ENCODE assay signal across 1 cellular context in genomic region chr2:42929577-42929984, GRCh38.
TF ChIP-seq lines count a peak whose summit lies in the region.

No MANE protein-coding gene starts in this region.

TF ChIP-seq in H1, 55 proteins besides CTCF, POLR2A, EP300 and RAD21 (continued from another document):
- TF ChIP-seq CHD7 (IDR thresholded peaks at IDR 0.05; ENCODE audit: insufficient replicate concordance, low read length) (no peak), EGR1 (IDR thresholded peaks at IDR 0.05; ENCODE audit: borderline replicate concordance, low read depth, low read length) (no peak), ASH2L (IDR thresholded peaks at IDR 0.05; ENCODE audit: low read length) (no peak), ATF2 (IDR thresholded peaks at IDR 0.05; ENCODE audit: low read length) (no peak), NRF1 (IDR thresholded peaks at IDR 0.05; ENCODE audit: low read depth, low read length) (no peak), BCL11A (IDR thresholded peaks at IDR 0.05; ENCODE audit: low read depth in 2 of 2, low read length in 2 of 2) (no peak), SP1 (IDR thresholded peaks at IDR 0.05; ENCODE audit: low read depth, low read length) (no peak), CHD2 (IDR thresholded peaks at IDR 0.05; ENCODE audit: low read length) (no peak), TAF7 (optimal IDR thresholded peaks at IDR 0.05; ENCODE audit: borderline replicate concordance, low read depth, low read length) (no peak)
TF ChIP-seq in H1: peak in this region for 0.
